ENCODE assay signal across 1 cellular context in the genomic region with DNA sequence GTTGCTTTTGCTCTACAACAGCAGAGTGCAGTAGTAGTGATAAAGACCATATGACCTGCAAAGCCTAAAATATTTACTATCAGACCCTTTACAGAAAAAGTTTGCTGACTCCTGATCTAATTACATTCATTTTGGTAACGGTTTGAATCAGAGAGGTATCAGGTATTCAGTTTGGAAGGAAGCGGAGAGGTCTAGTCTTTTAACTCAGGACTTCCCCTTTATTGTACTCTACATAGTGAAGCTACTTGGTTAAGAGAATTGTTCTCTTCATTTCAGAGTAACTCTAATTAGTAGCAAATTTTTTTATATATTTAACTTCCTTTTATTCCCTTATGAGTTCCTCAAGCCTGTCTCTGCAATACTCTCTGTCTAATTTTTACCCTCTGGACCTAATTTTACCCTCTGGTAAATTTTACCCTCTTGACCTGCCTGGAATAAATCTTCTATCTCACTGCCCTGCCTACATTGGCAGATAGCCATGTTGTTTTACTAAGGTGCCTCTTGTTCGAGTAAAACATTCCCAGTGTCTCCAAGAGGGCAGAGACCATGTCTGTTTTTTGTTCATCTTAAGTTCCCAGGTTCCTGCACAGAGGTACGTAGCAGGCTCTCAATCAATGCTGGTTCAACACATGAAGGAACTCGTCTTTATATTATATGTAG.
TF ChIP-seq lines count a peak whose summit lies in the region.

No MANE protein-coding gene starts in this region.

TF ChIP-seq in IMR-90, 13 proteins besides CTCF, POLR2A, EP300 and RAD21:
- TF ChIP-seq, protein P1, sequence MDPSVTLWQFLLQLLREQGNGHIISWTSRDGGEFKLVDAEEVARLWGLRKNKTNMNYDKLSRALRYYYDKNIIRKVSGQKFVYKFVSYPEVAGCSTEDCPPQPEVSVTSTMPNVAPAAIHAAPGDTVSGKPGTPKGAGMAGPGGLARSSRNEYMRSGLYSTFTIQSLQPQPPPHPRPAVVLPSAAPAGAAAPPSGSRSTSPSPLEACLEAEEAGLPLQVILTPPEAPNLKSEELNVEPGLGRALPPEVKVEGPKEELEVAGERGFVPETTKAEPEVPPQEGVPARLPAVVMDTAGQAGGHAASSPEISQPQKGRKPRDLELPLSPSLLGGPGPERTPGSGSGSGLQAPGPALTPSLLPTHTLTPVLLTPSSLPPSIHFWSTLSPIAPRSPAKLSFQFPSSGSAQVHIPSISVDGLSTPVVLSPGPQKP (IDR thresholded peaks at IDR 0.05; ENCODE audit: borderline replicate concordance, low read depth, low read length), result no peak
- no peak for TF ChIP-seq USF2 (IDR thresholded peaks at IDR 0.05; ENCODE audit: low read depth, low read length)
